ENCODE assay signal across 27 cellular contexts in genomic region chr15:73858062-73858461, GRCh38. TPM values are rescaled to one million over a fixed set of nuclear protein-coding genes. Genes with fewer than 3 reads are reported as not detected.
"Had no signal": no experiment of that assay in that cellular context is flagged by ENCODE, and none has a peak within 500 bp of the region (broad histone marks: within the 10 kb centered on the region; RNA-seq: fewer than 3 reads in every experiment).

No MANE protein-coding gene starts in this region.

- H3K36me3 ChIP-seq: brain microvascular endothelial cell, colonic mucosa, thyroid gland had no signal

- H3K4me3 ChIP-seq: colonic mucosa, thyroid gland had no signal

- H3K9me3 ChIP-seq: colonic mucosa, thyroid gland had no signal

- H3K27ac ChIP-seq: brain microvascular endothelial cell, colonic mucosa, thyroid gland had no signal

- H3K4me3 Mint-ChIP-seq: activated CD4-positive, alpha-beta memory T cell treated with anti-CD3 and anti-CD28 coated beads, Interleukin-2, amount 10 ng/mL, durations not matched to agents 7 days and 5 days; activated naive CD4-positive, alpha-beta T cell treated with anti-CD3 and anti-CD28 coated beads, Interleukin-2, amount 10 ng/mL, durations not matched to agents 7 days and 5 days; activated naive CD8-positive, alpha-beta T cell treated with anti-CD3 and anti-CD28 coated beads, Interleukin-2, amount 50 U/mL, for 24 hours; activated T-cell treated with anti-CD3 and anti-CD28 coated beads, Interleukin-2, amount 50 U/mL, for 4 hours; T-helper 1 cell treated with Interleukin-12 subunit alpha and Interleukin-12 subunit beta and Interleukin-4 antibody, amounts not matched to agents 30 μg/mL and 1 μg/mL, for 36 hours had no signal

- DNase-seq: activated CD4-positive, alpha-beta memory T cell treated with anti-CD3 and anti-CD28 coated beads, Interleukin-2, amount 10 ng/mL, durations not matched to agents 7 days and 5 days; activated CD4-positive, alpha-beta T cell treated with anti-CD3 and anti-CD28 coated beads for 4 hours; activated naive CD4-positive, alpha-beta T cell treated with anti-CD3 and anti-CD28 coated beads, Interleukin-2, amount 10 ng/mL, durations not matched to agents 7 days and 5 days; activated naive CD8-positive, alpha-beta T cell treated with anti-CD3 and anti-CD28 coated beads, Interleukin-2, amount 50 U/mL, for 24 hours; activated T-cell treated with anti-CD3 and anti-CD28 coated beads, Interleukin-2, amount 50 U/mL, for 4 hours; anterior cingulate cortex; brain microvascular endothelial cell; central memory CD4-positive, alpha-beta T cell; colonic mucosa; hypothalamus; kidney; left ventricle myocardium superior; stimulated activated CD4-positive, alpha-beta T cell treated with anti-CD3 and anti-CD28 coated beads, Interleukin-12 subunit alpha, Interleukin-12 subunit beta, amount 100 ng/mL, for 4 hours; stimulated activated CD4-positive, alpha-beta T cell treated with anti-CD3 and anti-CD28 coated beads, Interleukin-1b, Interleukin-23, amount 100 ng/mL, for 48 hours; stimulated activated CD8-positive, alpha-beta memory T cell treated with anti-CD3 and anti-CD28 coated beads, Interleukin-4, amount 100 ng/mL, for 48 hours; stimulated activated naive CD4-positive, alpha-beta T cell; thyroid gland had no signal

- H3K4me1 Mint-ChIP-seq: activated CD4-positive, alpha-beta memory T cell treated with anti-CD3 and anti-CD28 coated beads, Interleukin-2, amount 10 ng/mL, durations not matched to agents 7 days and 5 days; activated naive CD4-positive, alpha-beta T cell treated with anti-CD3 and anti-CD28 coated beads, Interleukin-2, amount 10 ng/mL, durations not matched to agents 7 days and 5 days; activated naive CD8-positive, alpha-beta T cell treated with anti-CD3 and anti-CD28 coated beads, Interleukin-2, amount 50 U/mL, for 24 hours had no signal

- FAIRE-seq: frontal cortex, kidney, TTC549 had no signal

- H3K9me3 Mint-ChIP-seq: activated CD4-positive, alpha-beta memory T cell treated with anti-CD3 and anti-CD28 coated beads, Interleukin-2, amount 10 ng/mL, durations not matched to agents 7 days and 5 days; activated naive CD4-positive, alpha-beta T cell treated with anti-CD3 and anti-CD28 coated beads, Interleukin-2, amount 10 ng/mL, durations not matched to agents 7 days and 5 days; activated naive CD8-positive, alpha-beta T cell treated with anti-CD3 and anti-CD28 coated beads, Interleukin-2, amount 50 U/mL, for 24 hours; activated T-cell treated with anti-CD3 and anti-CD28 coated beads, Interleukin-2, amount 50 U/mL, for 4 hours; T-helper 1 cell treated with Interleukin-12 subunit alpha and Interleukin-12 subunit beta and Interleukin-4 antibody, amounts not matched to agents 30 μg/mL and 1 μg/mL, for 36 hours had no signal

- ATAC-seq: activated naive CD8-positive, alpha-beta T cell treated with anti-CD3 and anti-CD28 coated beads, Interleukin-2, amount 50 U/mL, for 24 hours; activated T-cell treated with anti-CD3 and anti-CD28 coated beads, Interleukin-2, amount 50 U/mL, for 4 hours; left ventricle myocardium superior had no signal

- H3K27ac Mint-ChIP-seq: activated CD4-positive, alpha-beta memory T cell treated with anti-CD3 and anti-CD28 coated beads, Interleukin-2, amount 10 ng/mL, durations not matched to agents 7 days and 5 days; activated naive CD4-positive, alpha-beta T cell treated with anti-CD3 and anti-CD28 coated beads, Interleukin-2, amount 10 ng/mL, durations not matched to agents 7 days and 5 days; activated naive CD8-positive, alpha-beta T cell treated with anti-CD3 and anti-CD28 coated beads, Interleukin-2, amount 50 U/mL, for 24 hours; progenitor cell of endocrine pancreas; T-helper 1 cell treated with Interleukin-12 subunit alpha and Interleukin-12 subunit beta and Interleukin-4 antibody, amounts not matched to agents 30 μg/mL and 1 μg/mL, for 36 hours had no signal

- H3K27me3 ChIP-seq: colonic mucosa, thyroid gland had no signal

- H3K36me3 Mint-ChIP-seq: activated naive CD4-positive, alpha-beta T cell treated with anti-CD3 and anti-CD28 coated beads, Interleukin-2, amount 10 ng/mL, durations not matched to agents 7 days and 5 days had no signal

- H3K4me1 ChIP-seq: colonic mucosa, thyroid gland had no signal

RNA-seq across cellular contexts. Expression of gene TBC1D21, which starts 15.3 kb away (rescaled TPM):
- total RNA-seq: activated CD4-positive, alpha-beta memory T cell treated with anti-CD3 and anti-CD28 coated beads, Interleukin-2, amount 10 ng/mL, durations not matched to agents 7 days and 5 days; activated T-cell treated with anti-CD3 and anti-CD28 coated beads, Interleukin-2, amount 50 U/mL, for 4 hours; colonic mucosa; frontal cortex; kidney; left ventricle myocardium superior; mononuclear cell; omental fat pad; progenitor cell of endocrine pancreas; subcutaneous adipose tissue; thyroid gland; urinary bladder had no signal
- polyA plus RNA-seq: esophagus, neural cell, urinary bladder had no signal
